ENCODE assay signal across 12 cellular contexts in genomic region chr16:72997141-72997542, GRCh38.
DNase-seq lines count a peak whose midpoint lies in the region; ATAC-seq and TF ChIP-seq lines count a peak whose summit lies in the region.
"Had no signal": no experiment of that assay in that cellular context is flagged by ENCODE, and none has a peak within 500 bp of the region (broad histone marks: within the 10 kb centered on the region; RNA-seq: fewer than 3 reads in every experiment).

No MANE protein-coding gene starts in this region.

- no peak for TF ChIP-seq CTCF in C4-2B (conservative IDR thresholded peaks at IDR 0.05)
- no peak for TF ChIP-seq CTCF in LNCaP clone FGC (IDR thresholded peaks at IDR 0.05; ENCODE audit: control insufficient read depth, extremely low read depth, insufficient read depth)
- TF ChIP-seq CTCF in epithelial cell of esophagus (IDR thresholded peaks at IDR 0.05; ENCODE audit: insufficient read depth, low read depth, low read length, missing control alignments), result no peak
- no peak for TF ChIP-seq CTCF in nephron (IDR thresholded peaks at IDR 0.05; ENCODE audit: unreplicated experiment in 3 of 3)

- H3K36me3 Mint-ChIP-seq in nephron (ENCODE audit: low read depth), result peaks cover 14% of the 10 kb centered on the region
- H3K36me3 Mint-ChIP-seq: CD8-positive, alpha-beta T cell had no signal

- H3K4me3 ChIP-seq in LNCaP clone FGC (ENCODE audit: low read depth, low read length), result peak overlapping the region; percentile 2
- H3K4me3 ChIP-seq in epithelial cell of esophagus (ENCODE audit: low read length), result no peak overlapping the region
- H3K4me3 ChIP-seq: cardiac muscle cell, heart left ventricle, K562 had no signal

- ATAC-seq in HG03139 (IDR thresholded peaks at IDR 0.05; ENCODE audit: unreplicated experiment), result no peak
- ATAC-seq: CD8-positive, alpha-beta T cell; K562 had no signal

- H3K4me1 Mint-ChIP-seq in nephron, result peaks cover 59% of the 10 kb centered on the region

- peak; percentile 85 for DNase-seq in LNCaP clone FGC (ENCODE audit: low read depth)
- peak; percentile 93 for DNase-seq in epithelial cell of esophagus (ENCODE audit: low read depth)
- DNase-seq in activated naive CD4-positive, alpha-beta T cell treated with anti-CD3 and anti-CD28 coated beads, Interleukin-2, amount 50 U/mL, for 16 hours, result no peak
- no peak for DNase-seq in glomerular visceral epithelial cell (ENCODE audit: extremely low spot score)
- no peak for DNase-seq in stimulated activated naive CD4-positive, alpha-beta T cell (lab: John Stamatoyannopoulos, UW)
- DNase-seq: CD8-positive, alpha-beta T cell; heart left ventricle had no signal

- H3K9me3 Mint-ChIP-seq in nephron, result peaks cover 6% of the 10 kb centered on the region

- H3K27ac ChIP-seq in C4-2B, result peak overlapping the region; percentile 93
- H3K27ac ChIP-seq: cardiac muscle cell had no signal

- peaks cover 7% of the 10 kb centered on the region for H3K27me3 Mint-ChIP-seq in nephron (ENCODE audit: low read depth)

- H3K4me3 Mint-ChIP-seq in nephron, result no peak overlapping the region
- H3K4me3 Mint-ChIP-seq: CD8-positive, alpha-beta T cell had no signal

- peak overlapping the region; percentile 46 to 67 (median 54) for H3K27ac Mint-ChIP-seq in nephron
- H3K27ac Mint-ChIP-seq: CD8-positive, alpha-beta T cell had no signal

Comparison
In these comparisons a context has a peak if more than half of its experiments do, and no peak if none do; other contexts are left out.
1. DNase-seq: peak in LNCaP clone FGC (single experiment) and epithelial cell of esophagus (single experiment); none in activated naive CD4-positive, alpha-beta T cell treated with anti-CD3 and anti-CD28 coated beads, Interleukin-2, amount 50 U/mL, for 16 hours (single experiment), glomerular visceral epithelial cell (single experiment) and stimulated activated naive CD4-positive, alpha-beta T cell (0 of 6).